Comparison of ENCODE assay signal across 16 cellular contexts in the genomic region with DNA sequence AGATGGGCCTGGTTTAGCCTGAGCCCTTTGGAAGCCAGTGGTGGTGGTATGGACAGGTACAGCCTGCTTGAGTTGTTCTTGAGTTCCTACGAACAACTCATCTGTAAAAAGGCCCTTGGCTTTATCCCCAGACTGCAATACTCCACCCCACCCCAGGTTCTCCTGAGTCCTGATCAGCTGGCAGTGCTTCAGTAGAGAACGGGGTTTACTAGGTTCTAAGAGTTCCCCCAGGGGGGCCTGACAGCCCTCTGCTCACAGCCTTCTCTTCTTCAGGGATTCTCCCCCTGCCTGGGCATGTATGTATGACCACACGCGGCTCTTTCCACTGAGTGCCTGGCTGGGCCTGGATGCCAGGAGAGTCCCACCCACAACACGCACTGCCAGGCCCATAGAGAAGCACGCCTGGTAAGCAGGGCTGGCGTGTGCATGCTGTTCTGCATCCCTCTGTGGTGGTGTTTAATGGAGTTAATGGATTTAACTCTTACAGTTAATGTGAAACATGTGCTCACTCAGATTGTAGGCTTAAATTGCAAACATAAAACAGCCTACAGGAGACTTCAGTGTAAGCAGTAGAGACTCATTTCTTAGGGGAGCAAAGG. TPM values are rescaled to one million over a fixed set of nuclear protein-coding genes. Genes with fewer than 3 reads are reported as not detected.
DNase-seq lines count a peak whose midpoint lies in the region; ATAC-seq and TF ChIP-seq lines count a peak whose summit lies in the region.
"Had no signal": no experiment of that assay in that cellular context is flagged by ENCODE, and none has a peak within 500 bp of the region (broad histone marks: within the 10 kb centered on the region; RNA-seq: fewer than 3 reads in every experiment).

No MANE protein-coding gene starts in this region.

- H3K4me3 Mint-ChIP-seq in H9, result no peak overlapping the region
- H3K4me3 Mint-ChIP-seq in stimulated activated effector memory CD8-positive, alpha-beta T cell treated with anti-CD3 and anti-CD28 coated beads, Interleukin-12 subunit alpha, Interleukin-12 subunit beta, amount 100 ng/mL, for 72 hours, result no peak overlapping the region
- H3K4me3 Mint-ChIP-seq in natural killer cell treated with Interleukin-12 subunit alpha and Interleukin-12 subunit beta and Interleukin-15 and Interleukin-18, amount 100 ng/mL, for 72 hours, result no peak overlapping the region

- no peaks in the 10 kb centered on the region for H4K20me1 ChIP-seq in H9 (ENCODE audit: control insufficient read depth, insufficient read depth, insufficient read length)

- no peak overlapping the region for H3K9ac ChIP-seq in H9 (ENCODE audit: extremely low read depth, insufficient read length, low read length)

- H3K18ac ChIP-seq in H9 (ENCODE audit: insufficient read length, low read depth, low read length), result no peak overlapping the region

- no peak overlapping the region for H3K14ac ChIP-seq in H9 (ENCODE audit: insufficient read depth, low read length)

- H3K79me1 ChIP-seq in H9 (ENCODE audit: insufficient read depth, low read depth, low read length, poor library complexity, severe bottlenecking), result no peaks in the 10 kb centered on the region

- H2AK5ac ChIP-seq in H9 (ENCODE audit: insufficient read length, low read length), result no peak overlapping the region

- no peak overlapping the region for H3K23ac ChIP-seq in H9 (ENCODE audit: insufficient read length, low read depth, low read length)

- no peak overlapping the region for H3T11ph ChIP-seq in H9 (ENCODE audit: low read length)

- H3K27me3 ChIP-seq in H9 (ENCODE audit: insufficient read depth, low read length), result no peaks in the 10 kb centered on the region

- peaks cover 8 to 14% of the 10 kb centered on the region in 2 experiments for H3K4me1 Mint-ChIP-seq in H9
- no peaks in the 10 kb centered on the region for H3K4me1 Mint-ChIP-seq in stimulated activated effector memory CD8-positive, alpha-beta T cell treated with anti-CD3 and anti-CD28 coated beads, Interleukin-12 subunit alpha, Interleukin-12 subunit beta, amount 100 ng/mL, for 72 hours
- H3K4me1 Mint-ChIP-seq in natural killer cell treated with Interleukin-12 subunit alpha and Interleukin-12 subunit beta and Interleukin-15 and Interleukin-18, amount 100 ng/mL, for 72 hours (ENCODE audit: low read depth in 2 of 2), result no peaks in the 10 kb centered on the region

- peaks cover 0 to 10% (median 5%) of the 10 kb centered on the region in 3 experiments; a peak in 3 of 7 replicates for H3K36me3 Mint-ChIP-seq in H9 (ENCODE audit: insufficient read depth in 1 of 3, low read depth in 3 of 3)
- peaks cover 29% of the 10 kb centered on the region for H3K36me3 Mint-ChIP-seq in stimulated activated effector memory CD8-positive, alpha-beta T cell treated with anti-CD3 and anti-CD28 coated beads, Interleukin-12 subunit alpha, Interleukin-12 subunit beta, amount 100 ng/mL, for 72 hours
- no peaks in the 10 kb centered on the region for H3K36me3 Mint-ChIP-seq in natural killer cell treated with Interleukin-12 subunit alpha and Interleukin-12 subunit beta and Interleukin-15 and Interleukin-18, amount 100 ng/mL, for 72 hours

- no peaks in the 10 kb centered on the region for H3K9me3 ChIP-seq in H9 (ENCODE audit: control insufficient read depth, low read depth, low read length)
- H3K9me3 ChIP-seq: A549 had no signal

- no peaks in the 10 kb centered on the region for H3K79me2 ChIP-seq in H9 (ENCODE audit: insufficient read depth, low read length)

- H4K8ac ChIP-seq in H9 (replicated peaks; ENCODE audit: insufficient read length, low read depth, low read length), result no peak overlapping the region

- H3K4me1 ChIP-seq in H9 (ENCODE audit: insufficient read depth, low read length), result peaks cover 5% of the 10 kb centered on the region
- H3K4me1 ChIP-seq: A549 had no signal

- H4K91ac ChIP-seq in H9 (ENCODE audit: insufficient read length, low read depth, low read length), result no peak overlapping the region

- H3K4ac ChIP-seq in H9 (ENCODE audit: low read depth, low read length), result no peak overlapping the region

- H3K9me3 Mint-ChIP-seq in H9, result no peaks in the 10 kb centered on the region
- H3K9me3 Mint-ChIP-seq in stimulated activated effector memory CD8-positive, alpha-beta T cell treated with anti-CD3 and anti-CD28 coated beads, Interleukin-12 subunit alpha, Interleukin-12 subunit beta, amount 100 ng/mL, for 72 hours, result no peaks in the 10 kb centered on the region
- no peaks in the 10 kb centered on the region for H3K9me3 Mint-ChIP-seq in natural killer cell treated with Interleukin-12 subunit alpha and Interleukin-12 subunit beta and Interleukin-15 and Interleukin-18, amount 100 ng/mL, for 72 hours

- no peaks in the 10 kb centered on the region for H3K27me3 Mint-ChIP-seq in H9 (ENCODE audit: low read depth)
- no peaks in the 10 kb centered on the region for H3K27me3 Mint-ChIP-seq in natural killer cell treated with Interleukin-12 subunit alpha and Interleukin-12 subunit beta and Interleukin-15 and Interleukin-18, amount 100 ng/mL, for 72 hours

- DNase-seq in H9, result no peak
- DNase-seq in astrocyte of the hippocampus (ENCODE audit: low read depth, low spot score), result peak; percentile 14
- peak; percentile 18 for DNase-seq in left kidney (ENCODE audit: low read depth, low spot score)
- no peak for DNase-seq in stimulated activated effector memory CD8-positive, alpha-beta T cell treated with anti-CD3 and anti-CD28 coated beads, Interleukin-12 subunit alpha, Interleukin-12 subunit beta, amount 100 ng/mL, for 72 hours (ENCODE audit: low spot score in 2 of 2)
- no peak for DNase-seq in natural killer cell treated with Interleukin-12 subunit alpha and Interleukin-12 subunit beta and Interleukin-15 and Interleukin-18, amount 100 ng/mL, for 72 hours (ENCODE audit: low spot score)
- DNase-seq in activated T-cell treated with anti-CD3 and anti-CD28 coated beads, Interleukin-2, amount 50 U/mL, for 1 hour, result no peak
- DNase-seq: DND-41; NCI-H187; NCI-H345; NCI-H526 treated with DMSO at 0.1 percent for 48 hours; NK-92 treated with Interleukin-12 subunit alpha and Interleukin-12 subunit beta, amount 100 ng/mL, for 24 hours; SHP77 treated with DMSO at 0.1 percent for 48 hours had no signal

- no peaks in the 10 kb centered on the region for H3K23me2 ChIP-seq in H9 (ENCODE audit: insufficient read length, low read depth, low read length, poor library complexity, severe bottlenecking)

- no peak overlapping the region for H2BK5ac ChIP-seq in H9 (ENCODE audit: insufficient read length, low read length)

- H2BK15ac ChIP-seq in H9 (ENCODE audit: low read depth, low read length), result no peak overlapping the region

- no CpG with 5 or more reads among the region's 7 CpGs for WGBS in H9 (ENCODE audit: extremely low coverage, insufficient read length, low lambda C conversion rate)

- no peak overlapping the region for H4K5ac ChIP-seq in H9 (ENCODE audit: insufficient read length, low read depth, low read length)

- H3K56ac ChIP-seq in H9 (ENCODE audit: insufficient read length, low read depth, low read length), result no peak overlapping the region

- no peak overlapping the region for H2BK20ac ChIP-seq in H9 (ENCODE audit: low read depth, low read length, poor library complexity, severe bottlenecking)

- H2AFZ ChIP-seq in H9 (ENCODE audit: low read length), result no peak overlapping the region

- H2BK120ac ChIP-seq in H9 (ENCODE audit: low read depth, low read length, poor library complexity, severe bottlenecking), result no peak overlapping the region

- no peak for ATAC-seq in stimulated activated effector memory CD8-positive, alpha-beta T cell treated with anti-CD3 and anti-CD28 coated beads, Interleukin-12 subunit alpha, Interleukin-12 subunit beta, amount 100 ng/mL, for 72 hours
- ATAC-seq in HG03442 (IDR thresholded peaks at IDR 0.05; ENCODE audit: unreplicated experiment) (no peak), HG03565 (IDR thresholded peaks at IDR 0.05; ENCODE audit: unreplicated experiment) (no peak)
- ATAC-seq in natural killer cell treated with Interleukin-12 subunit alpha and Interleukin-12 subunit beta and Interleukin-15 and Interleukin-18, amount 100 ng/mL, for 72 hours, result no peak

- peak overlapping the region in 2 of 3 experiments; percentile 4 to 81; a peak in 3 of 7 replicates for H3K27ac Mint-ChIP-seq in H9
- peak overlapping the region; percentile 20 for H3K27ac Mint-ChIP-seq in stimulated activated effector memory CD8-positive, alpha-beta T cell treated with anti-CD3 and anti-CD28 coated beads, Interleukin-12 subunit alpha, Interleukin-12 subunit beta, amount 100 ng/mL, for 72 hours
- no peak overlapping the region for H3K27ac Mint-ChIP-seq in natural killer cell treated with Interleukin-12 subunit alpha and Interleukin-12 subunit beta and Interleukin-15 and Interleukin-18, amount 100 ng/mL, for 72 hours

- no peak for TF ChIP-seq CTCF in H9 (conservative IDR thresholded peaks at IDR 0.05)

- H2BK12ac ChIP-seq in H9 (ENCODE audit: insufficient read length, low read depth, low read length), result no peak overlapping the region

- H3K4me2 ChIP-seq in H9 (ENCODE audit: insufficient read depth, insufficient read length, low read length), result no peak overlapping the region
- H3K4me2 ChIP-seq: A549 had no signal

- H3K27ac ChIP-seq in H9 (ENCODE audit: insufficient read length, low read depth, low read length), result no peak overlapping the region
- H3K27ac ChIP-seq: A549, C4-2B had no signal

RNA-seq across cellular contexts. Expression of gene SLC4A11, which starts 44.3 kb away (rescaled TPM):
- total RNA-seq in H9 (2021), result 25.5 and 29.4 TPM in 2 replicates
- total RNA-seq in natural killer cell treated with Interleukin-12 subunit alpha and Interleukin-12 subunit beta and Interleukin-15 and Interleukin-18, amount 100 ng/mL, for 72 hours, result 1 to 10 TPM in 1 of 2 donors, under 1 TPM in 1; 0.36 to 1.9 TPM

Comparison
In these comparisons a context has a peak if more than half of its experiments do, and no peak if none do; other contexts are left out.
1. DNase-seq: peak in astrocyte of the hippocampus (single experiment) and left kidney (single experiment); none in H9 (single experiment), stimulated activated effector memory CD8-positive, alpha-beta T cell treated with anti-CD3 and anti-CD28 coated beads, Interleukin-12 subunit alpha, Interleukin-12 subunit beta, amount 100 ng/mL, for 72 hours (0 of 2), natural killer cell treated with Interleukin-12 subunit alpha and Interleukin-12 subunit beta and Interleukin-15 and Interleukin-18, amount 100 ng/mL, for 72 hours (single experiment) and activated T-cell treated with anti-CD3 and anti-CD28 coated beads, Interleukin-2, amount 50 U/mL, for 1 hour (single experiment).
2. H3K27ac Mint-ChIP-seq: peak in H9 (2 of 3) and stimulated activated effector memory CD8-positive, alpha-beta T cell treated with anti-CD3 and anti-CD28 coated beads, Interleukin-12 subunit alpha, Interleukin-12 subunit beta, amount 100 ng/mL, for 72 hours (single experiment); none in natural killer cell treated with Interleukin-12 subunit alpha and Interleukin-12 subunit beta and Interleukin-15 and Interleukin-18, amount 100 ng/mL, for 72 hours (0 of 2).